Comparison of ENCODE assay signal across 19 cellular contexts in genomic region chr5:159448-160172, GRCh38. TPM values are rescaled to one million over a fixed set of nuclear protein-coding genes. Genes with fewer than 3 reads are reported as not detected.
DNase-seq lines count a peak whose midpoint lies in the region; ATAC-seq, FAIRE-seq and TF ChIP-seq lines count a peak whose summit lies in the region.
"Had no signal": no experiment of that assay in that cellular context is flagged by ENCODE, and none has a peak within 500 bp of the region (broad histone marks: within the 10 kb centered on the region; RNA-seq: fewer than 3 reads in every experiment).

No MANE protein-coding gene starts in this region.

- H2AFZ ChIP-seq in ACC112 (ENCODE audit: low read length, unreplicated experiment) (no peak overlapping the region), astrocyte (ENCODE audit: low read depth, low read length) (no peak overlapping the region), mesenchymal stem cell (ENCODE audit: low read depth, low read length) (no peak overlapping the region)

- no peak overlapping the region for H4K8ac ChIP-seq in mesenchymal stem cell (ENCODE audit: low read length)

- no peak overlapping the region for H3K18ac ChIP-seq in mesenchymal stem cell (ENCODE audit: low read depth in 1 of 2, low read length in 2 of 2)

- H2BK12ac ChIP-seq in mesenchymal stem cell (ENCODE audit: low read length in 2 of 2), result no peak overlapping the region

- H3K36me3 Mint-ChIP-seq in astrocyte (ENCODE audit: low read depth, unreplicated experiment), result peaks cover 9% of the 10 kb centered on the region
- H3K36me3 Mint-ChIP-seq: activated naive CD8-positive, alpha-beta T cell; stimulated activated memory B cell treated with anti-CD40 and anti-IgM and Interleukin-4, amounts not matched to agents 10 μg/mL and 1 μg/mL and 100 μg/mL, for 72 hours had no signal

- H3K79me1 ChIP-seq in mesenchymal stem cell (replicated peaks; ENCODE audit: low read length, poor library complexity, severe bottlenecking), result no peaks in the 10 kb centered on the region

- H4K91ac ChIP-seq in mesenchymal stem cell (ENCODE audit: low read length), result no peak overlapping the region

- DNase-seq in H7, result peak; percentile 46
- DNase-seq in astrocyte (ENCODE audit: low read depth), result peak; percentile 87
- peak; percentile 28 for DNase-seq in mesenchymal stem cell
- no peak for DNase-seq in stimulated activated CD4-positive, alpha-beta T cell treated with anti-CD3 and anti-CD28 coated beads, Interleukin-4, amount 100 ng/mL, for 24 hours
- DNase-seq in NCI-H748 (lab: John Stamatoyannopoulos, UW; ENCODE audit: unreplicated experiment), result no peak
- DNase-seq: C1 segment of cervical spinal cord; GF-D8; MM.1S; occipital lobe; RPMI8226; stimulated activated CD4-positive, alpha-beta T cell treated with anti-CD3 and anti-CD28 coated beads, Interleukin-1b, Interleukin-23, amount 100 ng/mL, for 48 hours; T1000 had no signal

- H3K27me3 ChIP-seq in ACC112 (ENCODE audit: insufficient read depth, low read length), result peaks cover 16% of the 10 kb centered on the region; the same call in 1 of the 2 replicates
- H3K27me3 ChIP-seq in H7 (ENCODE audit: control insufficient read depth, insufficient read depth, low read length), result no peaks in the 10 kb centered on the region
- no peaks in the 10 kb centered on the region for H3K27me3 ChIP-seq in astrocyte (ENCODE audit: insufficient read depth, low read length)
- H3K27me3 ChIP-seq in mesenchymal stem cell (ENCODE audit: control insufficient read depth in 1 of 2, insufficient read depth in 1 of 2, low read length in 2 of 2), result peaks cover 0 to 77% of the 10 kb centered on the region in 2 experiments

- no peak overlapping the region for H3K4ac ChIP-seq in mesenchymal stem cell (ENCODE audit: low read depth in 1 of 2, low read length in 2 of 2)

- H3K9me3 Mint-ChIP-seq in astrocyte (ENCODE audit: unreplicated experiment), result peaks cover 5% of the 10 kb centered on the region
- H3K9me3 Mint-ChIP-seq: stimulated activated memory B cell treated with anti-CD40 and anti-IgM and Interleukin-4, amounts not matched to agents 10 μg/mL and 1 μg/mL and 100 μg/mL, for 72 hours had no signal

- H3K9me3 ChIP-seq in astrocyte (ENCODE audit: insufficient read depth, low read depth, low read length) (no peaks in the 10 kb centered on the region), mesenchymal stem cell (ENCODE audit: control insufficient read depth, low read length) (no peaks in the 10 kb centered on the region)
- H3K9me3 ChIP-seq: heart left ventricle had no signal

- no peak overlapping the region for H3K23ac ChIP-seq in mesenchymal stem cell (ENCODE audit: low read length in 2 of 2)

- WGBS in mesenchymal stem cell, result 86% methylated on average over 19 of the region's 19 CpGs

- H3K27ac Mint-ChIP-seq in astrocyte (ENCODE audit: unreplicated experiment), result no peak overlapping the region
- H3K27ac Mint-ChIP-seq: activated naive CD8-positive, alpha-beta T cell; stimulated activated memory B cell treated with anti-CD40 and anti-IgM and Interleukin-4, amounts not matched to agents 10 μg/mL and 1 μg/mL and 100 μg/mL, for 72 hours had no signal

- H3K4me2 ChIP-seq in astrocyte (ENCODE audit: low read length), result peak overlapping the region; percentile 79
- H3K4me2 ChIP-seq in mesenchymal stem cell (ENCODE audit: low read length, poor library complexity, severe bottlenecking), result no peak overlapping the region

- H3K4me1 Mint-ChIP-seq in astrocyte (ENCODE audit: low read depth, unreplicated experiment), result peaks cover 17% of the 10 kb centered on the region
- H3K4me1 Mint-ChIP-seq: stimulated activated memory B cell treated with anti-CD40 and anti-IgM and Interleukin-4, amounts not matched to agents 10 μg/mL and 1 μg/mL and 100 μg/mL, for 72 hours had no signal

- no peak overlapping the region for H2BK120ac ChIP-seq in mesenchymal stem cell (ENCODE audit: low read depth, low read length)

- H2AK5ac ChIP-seq in mesenchymal stem cell (ENCODE audit: low read length, severe bottlenecking), result no peak overlapping the region

- H3K4me3 ChIP-seq in ACC112 (ENCODE audit: low read depth, low read length) (no peak overlapping the region), H7 (ENCODE audit: insufficient read depth, low read depth, low read length) (no peak overlapping the region), astrocyte (ENCODE audit: insufficient read depth, low read depth, low read length) (peak overlapping the region; percentile 16), mesenchymal stem cell (ENCODE audit: insufficient read depth in 1 of 2, low read depth in 1 of 2, low read length in 2 of 2) (no peak overlapping the region)
- H3K4me3 ChIP-seq: heart left ventricle had no signal

- no peak overlapping the region for H2BK15ac ChIP-seq in mesenchymal stem cell (ENCODE audit: low read depth, poor library complexity, severe bottlenecking)

- H3K36me3 ChIP-seq in ACC112 (ENCODE audit: insufficient read depth, low read length), result no peaks in the 10 kb centered on the region
- H3K36me3 ChIP-seq in H7 (replicated peaks; ENCODE audit: control insufficient read depth, insufficient read depth, low read length), result peaks cover 29% of the 10 kb centered on the region
- peaks cover 6% of the 10 kb centered on the region for H3K36me3 ChIP-seq in astrocyte (ENCODE audit: insufficient read depth, low read length)
- H3K36me3 ChIP-seq in mesenchymal stem cell (ENCODE audit: control insufficient read depth in 1 of 2, insufficient read depth in 2 of 2, low read depth in 1 of 2, low read length in 2 of 2), result no peaks in the 10 kb centered on the region
- H3K36me3 ChIP-seq: heart left ventricle had no signal

- H3K27ac ChIP-seq in ACC112 (ENCODE audit: low read depth, low read length) (peak overlapping the region; percentile 29; the same call in 1 of the 2 replicates), astrocyte (ENCODE audit: low read depth, low read length) (peak overlapping the region; percentile 91), mesenchymal stem cell (ENCODE audit: low read length, poor library complexity, severe bottlenecking) (no peak overlapping the region)
- H3K27ac ChIP-seq: heart left ventricle had no signal

- H3K27me3 Mint-ChIP-seq in astrocyte (ENCODE audit: low read depth, unreplicated experiment), result peaks cover 33% of the 10 kb centered on the region

- no peak overlapping the region for H3K4me3 Mint-ChIP-seq in astrocyte (ENCODE audit: unreplicated experiment)
- H3K4me3 Mint-ChIP-seq: activated naive CD8-positive, alpha-beta T cell; stimulated activated memory B cell treated with anti-CD40 and anti-IgM and Interleukin-4, amounts not matched to agents 10 μg/mL and 1 μg/mL and 100 μg/mL, for 72 hours had no signal

- H4K20me1 ChIP-seq in astrocyte (ENCODE audit: insufficient read depth, low read length), result no peaks in the 10 kb centered on the region

- no peak overlapping the region for H3K14ac ChIP-seq in mesenchymal stem cell (ENCODE audit: low read length in 2 of 2)

- H3K9ac ChIP-seq in astrocyte (ENCODE audit: low read length) (peak overlapping the region; percentile 79), mesenchymal stem cell (ENCODE audit: low read length) (no peak overlapping the region)

- no peak for TF ChIP-seq CTCF in astrocyte (IDR thresholded peaks at IDR 0.05; ENCODE audit: insufficient read depth, low read depth, low read length)

- H2BK5ac ChIP-seq in mesenchymal stem cell (ENCODE audit: low read depth, low read length, poor library complexity, severe bottlenecking), result no peak overlapping the region

- H3K79me2 ChIP-seq in ACC112 (ENCODE audit: control insufficient read depth, insufficient read depth, low read length, unreplicated experiment), result no peaks in the 10 kb centered on the region
- H3K79me2 ChIP-seq in astrocyte (ENCODE audit: insufficient read depth, low read length), result no peaks in the 10 kb centered on the region

- ATAC-seq in GM18520 (IDR thresholded peaks at IDR 0.05; ENCODE audit: unreplicated experiment) (no peak), GM21381 (IDR thresholded peaks at IDR 0.05; ENCODE audit: unreplicated experiment) (no peak)
- ATAC-seq: heart left ventricle; stimulated activated memory B cell treated with anti-CD40 and anti-IgM and Interleukin-4, amounts not matched to agents 10 μg/mL and 1 μg/mL and 100 μg/mL, for 72 hours had no signal

- FAIRE-seq in astrocyte (lab: Jason Lieb, UNC), result no peak

- H3K4me1 ChIP-seq in ACC112 (ENCODE audit: control insufficient read depth, insufficient read depth, low read length, unreplicated experiment), result peaks cover 21% of the 10 kb centered on the region
- peaks cover 39% of the 10 kb centered on the region for H3K4me1 ChIP-seq in astrocyte (ENCODE audit: insufficient read depth, low read length)
- peaks cover 29% of the 10 kb centered on the region for H3K4me1 ChIP-seq in mesenchymal stem cell (ENCODE audit: control insufficient read depth, insufficient read depth, low read depth, low read length)
- H3K4me1 ChIP-seq: heart left ventricle had no signal

RNA-seq across cellular contexts. Expression of gene LRRC14B, which starts 31.7 kb away (rescaled TPM):
- total RNA-seq in H7 (2014; rRNA removed; shearing (Covaris generic)), result 0.44 TPM in 1 of 2 replicates, not detected in the other
- not detected in 2 replicates for total RNA-seq in astrocyte
- not detected for polyA plus RNA-seq in mesenchymal stem cell (2013, experiment 1 of 2)
- not detected for polyA plus RNA-seq in mesenchymal stem cell (2013, experiment 2 of 2)
- total RNA-seq: occipital lobe had no signal
- polyA plus RNA-seq: liver had no signal

RNA-seq across cellular contexts. Expression of gene CCDC127, which starts 58.3 kb away (rescaled TPM):
- total RNA-seq in H7 (2014; rRNA removed; shearing (Covaris generic)), result 3.3 and 4.4 TPM in 2 replicates
- total RNA-seq in astrocyte, result 5.6 and 8.8 TPM in 2 replicates
- polyA plus RNA-seq in mesenchymal stem cell (2013, experiment 1 of 2), result 3.9 TPM
- 3.8 TPM for polyA plus RNA-seq in mesenchymal stem cell (2013, experiment 2 of 2)

RNA-seq across cellular contexts. Expression of gene SDHA, which starts 58.5 kb away (rescaled TPM):
- 93.4 and 112 TPM in 2 replicates for total RNA-seq in H7 (2014; rRNA removed; shearing (Covaris generic))
- 91.7 and 102 TPM in 2 replicates for total RNA-seq in astrocyte
- 101 TPM for polyA plus RNA-seq in mesenchymal stem cell (2013, experiment 1 of 2)
- polyA plus RNA-seq in mesenchymal stem cell (2013, experiment 2 of 2), result 110 TPM

Comparison
In these comparisons a context has a peak if more than half of its experiments do, and no peak if none do; other contexts are left out.
1. DNase-seq: peak in H7 (single experiment), astrocyte (single experiment) and mesenchymal stem cell (single experiment); none in stimulated activated CD4-positive, alpha-beta T cell treated with anti-CD3 and anti-CD28 coated beads, Interleukin-4, amount 100 ng/mL, for 24 hours (single experiment) and NCI-H748 (single experiment).